Comparison of ENCODE assay signal across 20 cellular contexts in genomic region chr3:47469616-47470015, GRCh38. TPM values are rescaled to one million over a fixed set of nuclear protein-coding genes. Genes with fewer than 3 reads are reported as not detected.
DNase-seq lines count a peak whose midpoint lies in the region; ATAC-seq, FAIRE-seq and TF ChIP-seq lines count a peak whose summit lies in the region.
"Had no signal": no experiment of that assay in that cellular context is flagged by ENCODE, and none has a peak within 500 bp of the region (broad histone marks: within the 10 kb centered on the region; RNA-seq: fewer than 3 reads in every experiment).

No MANE protein-coding gene starts in this region.

- H3K27ac ChIP-seq in small intestine (ENCODE audit: low read depth in 1 of 2, low read length in 1 of 2), result no peak overlapping the region
- H3K27ac ChIP-seq: PC-9 had no signal

- no peak for FAIRE-seq in small intestine (lab: Jason Lieb, UNC)
- FAIRE-seq: A204.1, GM12892, GM19239 had no signal

- no peak overlapping the region for H3K4me3 ChIP-seq in epithelial cell of esophagus (ENCODE audit: low read length)
- H3K4me3 ChIP-seq in small intestine (ENCODE audit: low read depth in 1 of 2, low read length in 2 of 2), result no peak overlapping the region
- H3K4me3 ChIP-seq: PC-9 had no signal

- no peaks in the 10 kb centered on the region for H3K27me3 ChIP-seq in small intestine (ENCODE audit: control insufficient read depth in 2 of 2, insufficient read depth in 2 of 2, low read length in 2 of 2)

- TF ChIP-seq CTCF in epithelial cell of esophagus (IDR thresholded peaks at IDR 0.05; ENCODE audit: insufficient read depth, low read depth, low read length, missing control alignments), result no peak

- peaks cover 0 to 2% of the 10 kb centered on the region in 2 donors for H3K36me3 ChIP-seq in small intestine (ENCODE audit: control insufficient read depth in 2 of 2, insufficient read depth in 2 of 2, low read length in 2 of 2)

- peaks cover 0 to 5% of the 10 kb centered on the region in 2 donors for H3K4me1 ChIP-seq in small intestine (ENCODE audit: control insufficient read depth in 2 of 2, insufficient read depth in 1 of 2, low read depth in 1 of 2, low read length in 1 of 2)

- WGBS in small intestine, 3 donors, result 73 to 90% (median 90%) methylated on average over 3 of the region's 3 CpGs

- no peak for ATAC-seq in GM21529 (IDR thresholded peaks at IDR 0.05; ENCODE audit: unreplicated experiment)

- DNase-seq in EH (ENCODE audit: low read depth), result peak; percentile 39
- DNase-seq in epithelial cell of esophagus (ENCODE audit: low read depth), result peak; percentile 12
- DNase-seq in iris pigment epithelial cell (ENCODE audit: low read depth), result peak; percentile 24
- peak; percentile 81 for DNase-seq in small intestine
- DNase-seq in nucleus accumbens (lab: John Stamatoyannopoulos, UW), result no peak
- no peak for DNase-seq in GM03348 (ENCODE audit: low spot score)
- no peak for DNase-seq in NCI-H146 (lab: John Stamatoyannopoulos, UW)
- DNase-seq: CD4-positive, CD25-positive, alpha-beta regulatory T cell; GOT3; HFFc6; KBM-7; NCI-H1048; NCI-H187; NCI-H446; NCI-H748 treated with DMSO at 0.1 percent for 48 hours; PC-9 had no signal

- H3K9me3 ChIP-seq in small intestine (ENCODE audit: control insufficient read depth, low read depth), result no peaks in the 10 kb centered on the region

RNA-seq across cellular contexts. Expression of gene SCAP, which starts 6.1 kb away (rescaled TPM):
- polyA plus RNA-seq in small intestine, result 10 to 100 TPM; 43.8 to 57.2 (median 53.9) TPM

RNA-seq across cellular contexts. Expression of gene ELP6, which starts 43.9 kb away (rescaled TPM):
- 10 to 100 TPM; 28.9 to 35.3 (median 30.9) TPM for polyA plus RNA-seq in small intestine

Comparison
In these comparisons a context has a peak if more than half of its experiments do, and no peak if none do; other contexts are left out.
1. DNase-seq: peak in EH (single experiment), epithelial cell of esophagus (single experiment), iris pigment epithelial cell (single experiment) and small intestine (single experiment); none in nucleus accumbens (0 of 56), GM03348 (single experiment) and NCI-H146 (single experiment).